Comparison of ENCODE assay signal across 22 cellular contexts in genomic region chr6:39804666-39805065, GRCh38. TPM values are rescaled to one million over a fixed set of nuclear protein-coding genes. Genes with fewer than 3 reads are reported as not detected.
DNase-seq lines count a peak whose midpoint lies in the region; ATAC-seq and TF ChIP-seq lines count a peak whose summit lies in the region.
"Had no signal": no experiment of that assay in that cellular context is flagged by ENCODE, and none has a peak within 500 bp of the region (broad histone marks: within the 10 kb centered on the region; RNA-seq: fewer than 3 reads in every experiment).

No MANE protein-coding gene starts in this region.

- H3K27me3 Mint-ChIP-seq in nephron progenitor cell (ENCODE audit: low read depth, poor library complexity): peaks cover 8% of the 10 kb centered on the region
- H3K27me3 Mint-ChIP-seq: CD4-positive, CD25-positive, alpha-beta regulatory T cell had no signal

- DNase-seq in HFF-Myc (ENCODE audit: extremely low read depth, low read depth): peak; percentile 57
- DNase-seq in fibroblast of villous mesenchyme (ENCODE audit: low read depth): peak; percentile 15
- peak; percentile 100 for DNase-seq in retinal pigment epithelial cell (ENCODE audit: low read depth)
- DNase-seq in nephron progenitor cell: no peak
- no peak for DNase-seq in amygdala (lab: John Stamatoyannopoulos, UW)
- DNase-seq in central memory CD4-positive, alpha-beta T cell: no peak
- DNase-seq: activated CD4-positive, alpha-beta T cell treated with anti-CD3 and anti-CD28 coated beads, Interleukin-2, amount 10 ng/mL, durations not matched to agents 7 days and 5 days; amniotic stem cell; CD4-positive, CD25-positive, alpha-beta regulatory T cell; effector CD8-positive, alpha-beta T cell; GF-D8; HCEC 1CT; heart right ventricle; NCI-H1105 treated with DMSO at 0.1 percent for 48 hours; sigmoid colon had no signal

- no peak for ATAC-seq in GM19351 (IDR thresholded peaks at IDR 0.05; ENCODE audit: unreplicated experiment)
- ATAC-seq: left lobe of liver; natural killer cell treated with Interleukin-12 subunit alpha and Interleukin-12 subunit beta and Interleukin-15 and Interleukin-18, amount 100 ng/mL, for 72 hours; Panc1 had no signal

- no peaks in the 10 kb centered on the region for H3K36me3 Mint-ChIP-seq in nephron progenitor cell (ENCODE audit: low read depth)
- H3K36me3 Mint-ChIP-seq: CD4-positive, CD25-positive, alpha-beta regulatory T cell; natural killer cell treated with Interleukin-12 subunit alpha and Interleukin-12 subunit beta and Interleukin-15 and Interleukin-18, amount 100 ng/mL, for 72 hours had no signal

- TF ChIP-seq CTCF in HFF-Myc (IDR thresholded peaks at IDR 0.05; ENCODE audit: low read depth, low read length, missing control alignments) (no peak), fibroblast of villous mesenchyme (IDR thresholded peaks at IDR 0.05; ENCODE audit: insufficient read depth, low read depth, low read length) (no peak), retinal pigment epithelial cell (conservative IDR thresholded peaks at IDR 0.05; ENCODE audit: low read depth, low read length) (no peak), nephron progenitor cell (IDR thresholded peaks at IDR 0.05) (no peak)

- peaks cover 54% of the 10 kb centered on the region for H3K4me1 Mint-ChIP-seq in nephron progenitor cell
- H3K4me1 Mint-ChIP-seq: activated CD4-positive, alpha-beta T cell treated with anti-CD3 and anti-CD28 coated beads, Interleukin-2, amount 10 ng/mL, durations not matched to agents 7 days and 5 days; CD4-positive, CD25-positive, alpha-beta regulatory T cell had no signal

- H3K4me3 ChIP-seq in HFF-Myc (replicated peaks; ENCODE audit: low read depth, low read length) (no peak overlapping the region), fibroblast of villous mesenchyme (ENCODE audit: low read depth, low read length) (no peak overlapping the region), retinal pigment epithelial cell (ENCODE audit: low read length) (no peak overlapping the region)
- H3K4me3 ChIP-seq: heart right ventricle, sigmoid colon had no signal

- H3K27ac ChIP-seq in angular gyrus (ENCODE audit: low read depth, low read length): peak overlapping the region; percentile 13
- H3K27ac ChIP-seq: heart right ventricle had no signal

- H3K4me3 Mint-ChIP-seq in nephron progenitor cell: no peak overlapping the region
- H3K4me3 Mint-ChIP-seq: activated CD4-positive, alpha-beta T cell treated with anti-CD3 and anti-CD28 coated beads, Interleukin-2, amount 10 ng/mL, durations not matched to agents 7 days and 5 days; CD4-positive, CD25-positive, alpha-beta regulatory T cell; natural killer cell treated with Interleukin-12 subunit alpha and Interleukin-12 subunit beta and Interleukin-15 and Interleukin-18, amount 100 ng/mL, for 72 hours had no signal

- H3K27ac Mint-ChIP-seq in nephron progenitor cell: no peak overlapping the region
- H3K27ac Mint-ChIP-seq: activated CD4-positive, alpha-beta T cell treated with anti-CD3 and anti-CD28 coated beads, Interleukin-2, amount 10 ng/mL, durations not matched to agents 7 days and 5 days; CD4-positive, CD25-positive, alpha-beta regulatory T cell; natural killer cell treated with Interleukin-12 subunit alpha and Interleukin-12 subunit beta and Interleukin-15 and Interleukin-18, amount 100 ng/mL, for 72 hours had no signal

- no peaks in the 10 kb centered on the region for H3K9me3 Mint-ChIP-seq in nephron progenitor cell
- H3K9me3 Mint-ChIP-seq: activated CD4-positive, alpha-beta T cell treated with anti-CD3 and anti-CD28 coated beads, Interleukin-2, amount 10 ng/mL, durations not matched to agents 7 days and 5 days; natural killer cell treated with Interleukin-12 subunit alpha and Interleukin-12 subunit beta and Interleukin-15 and Interleukin-18, amount 100 ng/mL, for 72 hours had no signal

RNA-seq across cellular contexts. Expression of gene DAAM2, which starts 12.5 kb away (rescaled TPM):
- 13.8 and 16.1 TPM in 2 replicates for total RNA-seq in fibroblast of villous mesenchyme
- total RNA-seq: activated CD4-positive, alpha-beta T cell treated with anti-CD3 and anti-CD28 coated beads, Interleukin-2, amount 10 ng/mL, durations not matched to agents 7 days and 5 days; CD4-positive, CD25-positive, alpha-beta regulatory T cell; HT-29; natural killer cell treated with Interleukin-12 subunit alpha and Interleukin-12 subunit beta and Interleukin-15 and Interleukin-18, amount 100 ng/mL, for 72 hours; T-helper 2 cell treated with Interferon-gamma antibody and Interleukin-4, amounts not matched to agents 100 ng/mL and 5 ng/mL, for 36 hours had no signal

Comparison
In these comparisons a context has a peak if more than half of its experiments do, and no peak if none do; other contexts are left out.
1. DNase-seq: peak in HFF-Myc (single experiment), fibroblast of villous mesenchyme (single experiment) and retinal pigment epithelial cell (single experiment); none in nephron progenitor cell (single experiment), amygdala (0 of 56) and central memory CD4-positive, alpha-beta T cell (single experiment).